11 cellular contexts compared by ENCODE assay signal in the genomic region with DNA sequence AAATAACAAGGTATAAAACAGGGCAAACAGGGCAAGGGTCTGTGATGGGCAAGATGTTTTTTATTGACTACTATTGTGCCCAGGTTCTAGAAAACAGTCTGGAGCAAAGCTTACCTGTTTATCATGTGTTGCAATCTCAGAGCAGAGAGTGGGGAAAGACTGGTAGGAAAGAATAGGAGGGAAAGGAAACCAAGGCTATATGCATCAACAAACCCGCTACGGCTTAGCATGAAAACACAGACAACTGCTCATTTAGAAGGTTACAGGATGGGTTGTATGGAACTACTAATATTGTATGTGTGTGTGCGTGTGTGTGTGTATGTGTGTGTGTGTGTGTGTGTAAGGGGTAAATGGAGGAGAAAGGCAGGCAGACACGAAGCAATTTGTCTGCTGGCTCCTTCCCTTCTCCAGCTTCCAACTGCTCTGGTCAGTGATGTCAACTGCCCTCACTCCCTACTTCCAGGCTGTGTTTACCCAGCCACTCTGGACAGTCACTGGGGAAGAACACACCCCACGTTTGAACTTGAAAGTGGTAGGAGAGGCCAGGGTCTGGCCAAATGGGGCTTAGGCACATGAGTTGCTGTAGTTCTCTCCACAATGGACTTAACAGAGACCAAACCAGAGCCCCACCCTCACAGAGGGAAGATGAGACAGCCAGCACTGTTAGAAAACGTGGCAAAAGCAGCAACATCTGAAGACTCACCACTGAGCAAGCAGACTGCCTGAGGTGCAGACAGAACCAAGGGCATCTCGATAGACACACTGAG. TPM values are rescaled to one million over a fixed set of nuclear protein-coding genes. Genes with fewer than 3 reads are reported as not detected.
A peak's percentile ranks its signal among the peaks of the same experiment; 100 is the strongest.
DNase-seq lines count a peak whose midpoint lies in the region; ATAC-seq and TF ChIP-seq lines count a peak whose summit lies in the region.
"Had no signal": no experiment of that assay in that cellular context is flagged by ENCODE, and none has a peak within 500 bp of the region (broad histone marks: within the 10 kb centered on the region; RNA-seq: fewer than 3 reads in every experiment).

No MANE protein-coding gene starts in this region.

- H3K4me3 Mint-ChIP-seq in glutamatergic neuron (ENCODE audit: unreplicated experiment), result peak overlapping the region; percentile 90

- H3K27ac ChIP-seq in SK-N-SH (ENCODE audit: low read depth in 2 of 2, low read length in 1 of 2), result peak overlapping the region in 1 of 2 experiments; percentile 61; a peak in 2 of 4 replicates

- no peaks in the 10 kb centered on the region for H3K9me3 ChIP-seq in SK-N-SH

- H3K27ac Mint-ChIP-seq in glutamatergic neuron (ENCODE audit: unreplicated experiment), result peak overlapping the region; percentile 92

- H3K36me3 ChIP-seq in SK-N-SH (replicated peaks in 1 of 2; ENCODE audit: control insufficient read depth in 1 of 2, insufficient read depth in 2 of 2, low read length in 1 of 2), result no peaks in the 10 kb centered on the region

- H3K27me3 ChIP-seq in SK-N-SH (ENCODE audit: insufficient read depth), result no peaks in the 10 kb centered on the region

- peaks cover 6% of the 10 kb centered on the region for H3K27me3 Mint-ChIP-seq in glutamatergic neuron (ENCODE audit: unreplicated experiment)

- H2AFZ ChIP-seq in SK-N-SH (ENCODE audit: low read depth), result no peak overlapping the region

- H3K4me1 Mint-ChIP-seq in glutamatergic neuron (ENCODE audit: low read depth, unreplicated experiment), result peaks cover 48% of the 10 kb centered on the region

- no peak for TF ChIP-seq CTCF in SK-N-SH (IDR thresholded peaks at IDR 0.05)
- TF ChIP-seq CTCF in glutamatergic neuron (IDR thresholded peaks at IDR 0.05; ENCODE audit: partially characterized antibody, unreplicated experiment), result no peak

- peaks cover 3% of the 10 kb centered on the region for H3K9me3 Mint-ChIP-seq in glutamatergic neuron (ENCODE audit: unreplicated experiment)

- no peak overlapping the region for H3K4me2 ChIP-seq in SK-N-SH

- WGBS in SK-N-SH (ENCODE audit: low lambda C conversion rate), result 60% methylated on average over 7 of the region's 7 CpGs

- H3K79me2 ChIP-seq in SK-N-SH (ENCODE audit: insufficient read depth), result peaks cover 14% of the 10 kb centered on the region; the same call in 1 of the 2 replicates

- H3K9me2 ChIP-seq in SK-N-SH, result no peaks in the 10 kb centered on the region

- ATAC-seq in HG02981 (IDR thresholded peaks at IDR 0.05; ENCODE audit: unreplicated experiment) (no peak), GM21390 (IDR thresholded peaks at IDR 0.05; ENCODE audit: unreplicated experiment) (no peak)

- H3F3A ChIP-seq in SK-N-SH (replicated peaks; ENCODE audit: insufficient read depth), result no peaks in the 10 kb centered on the region

- TF ChIP-seq EP300 in SK-N-SH (IDR thresholded peaks at IDR 0.05; ENCODE audit: borderline replicate concordance in 1 of 2, low read depth in 1 of 2, low read length in 1 of 2), result no peak

- H3K4me1 ChIP-seq in SK-N-SH (ENCODE audit: control insufficient read depth in 1 of 2, insufficient read depth in 2 of 2, low read depth in 1 of 2, low read length in 1 of 2), result peaks cover 9 to 19% of the 10 kb centered on the region in 2 experiments; a peak in 3 of 4 replicates

- TF ChIP-seq RAD21 in SK-N-SH (IDR thresholded peaks at IDR 0.05; ENCODE audit: low read length), result no peak

- no peaks in the 10 kb centered on the region for H3K36me3 Mint-ChIP-seq in glutamatergic neuron (ENCODE audit: unreplicated experiment)

- no peak overlapping the region for H3K4me3 ChIP-seq in SK-N-SH (ENCODE audit: low read depth in 2 of 2, low read length in 1 of 2)

- H4K20me1 ChIP-seq in SK-N-SH (ENCODE audit: insufficient read depth), result no peaks in the 10 kb centered on the region; the same call in 1 of the 2 replicates

- peak; percentile 46 for DNase-seq in ELF-1 (ENCODE audit: low read depth, low spot score)
- no peak for DNase-seq in SK-N-SH
- no peak for DNase-seq in glutamatergic neuron
- DNase-seq in occipital lobe (lab: John Stamatoyannopoulos, UW), result peak; percentile 6
- no peak for DNase-seq in activated CD4-positive, alpha-beta T cell treated with anti-CD3 and anti-CD28 coated beads, Interleukin-2, amount 50 U/mL, for 48 hours
- no peak for DNase-seq in NCI-H146 (lab: John Stamatoyannopoulos, UW)
- DNase-seq: activated CD4-positive, CD25-positive, alpha-beta regulatory T cell; activated naive CD4-positive, alpha-beta T cell treated with anti-CD3 and anti-CD28 coated beads, Interleukin-2, amount 50 U/mL, for 16 hours; COR-L47 had no signal

- POLR2A ChIA-PET in SK-N-SH (lab: Yijun Ruan, JAX), result no interaction called here

- H3K9ac ChIP-seq in SK-N-SH, result no peak overlapping the region

- CTCF ChIA-PET in SK-N-SH (lab: Yijun Ruan, JAX), result no interaction called here

TF ChIP-seq in SK-N-SH, 30 proteins besides CTCF, POLR2A, EP300 and RAD21:
- TF ChIP-seq FOXM1 (IDR thresholded peaks at IDR 0.05; ENCODE audit: low read depth) (no peak), EZH2phosphoT487 (IDR thresholded peaks at IDR 0.05; ENCODE audit: borderline replicate concordance, low read depth) (no peak), GATA2 (CRISPR knock-in tag; IDR thresholded peaks at IDR 0.05) (0 out of 2 replicates have a peak, but pooled peaks have one; percentile 16), JUND (IDR thresholded peaks at IDR 0.05) (no peak)

RNA-seq across cellular contexts. Expression of a gene that starts 47.0 kb away (rescaled TPM):
- polyA plus RNA-seq in SK-N-SH (2012; rRNA removed), result 5.6 and 6.0 TPM in 2 replicates
- 4.1 and 5.4 TPM in 2 replicates for polyA plus RNA-seq in SK-N-SH (2012; cell fraction: cytosol; rRNA removed)
- polyA plus RNA-seq in SK-N-SH (2012; cell fraction: nucleus; rRNA removed), result 8.6 and 9.0 TPM in 2 replicates
- 87.9 TPM for total RNA-seq in glutamatergic neuron (ENCODE audit: unreplicated experiment)
- total RNA-seq in occipital lobe, result 23.1 TPM

Comparison
In these comparisons a context has a peak if more than half of its experiments do, and no peak if none do; other contexts are left out.
1. DNase-seq: peak in ELF-1 (single experiment) and occipital lobe (single experiment); none in SK-N-SH (single experiment), glutamatergic neuron (single experiment), activated CD4-positive, alpha-beta T cell treated with anti-CD3 and anti-CD28 coated beads, Interleukin-2, amount 50 U/mL, for 48 hours (0 of 2) and NCI-H146 (single experiment).